8 cellular contexts compared by ENCODE assay signal in the genomic region with DNA sequence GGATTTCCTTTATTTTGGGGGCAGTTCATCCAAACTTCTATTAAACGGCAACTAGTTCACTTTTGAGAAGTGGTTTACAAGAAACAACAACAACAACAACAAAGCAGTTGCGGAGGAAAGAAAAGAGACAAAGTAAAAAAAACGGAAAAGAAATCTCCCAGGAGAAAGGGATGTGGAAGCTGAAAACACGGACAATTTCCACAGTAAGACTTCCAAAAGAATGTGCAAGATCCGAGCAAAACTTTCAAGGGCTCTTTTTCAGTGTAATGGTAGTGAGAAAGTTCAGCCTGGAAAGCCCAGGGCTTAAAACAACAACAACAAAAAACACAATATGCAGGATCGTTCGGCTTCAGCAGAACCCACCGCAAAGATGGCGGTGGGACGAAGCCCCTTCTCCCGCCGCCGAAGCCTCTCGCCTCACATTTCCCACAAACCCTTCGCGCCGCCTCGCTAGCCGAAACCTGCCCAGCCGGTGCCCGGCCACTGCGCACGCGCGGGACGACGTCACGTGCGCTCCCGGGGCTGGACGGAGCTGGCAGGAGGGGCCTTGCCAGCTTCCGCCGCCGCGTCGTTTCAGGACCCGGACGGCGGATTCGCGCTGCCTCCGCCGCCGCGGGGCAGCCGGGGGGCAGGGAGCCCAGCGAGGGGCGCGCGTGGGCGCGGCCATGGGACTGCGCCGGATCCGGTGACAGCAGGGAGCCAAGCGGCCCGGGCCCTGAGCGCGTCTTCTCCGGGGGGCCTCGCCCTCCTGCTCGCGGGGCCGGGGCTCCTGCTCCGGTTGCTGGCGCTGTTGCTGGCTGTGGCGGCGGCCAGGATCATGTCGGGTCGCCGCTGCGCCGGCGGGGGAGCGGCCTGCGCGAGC. TPM values are rescaled to one million over a fixed set of nuclear protein-coding genes. Genes with fewer than 3 reads are reported as not detected.
A peak's percentile ranks its signal among the peaks of the same experiment; 100 is the strongest.
DNase-seq lines count a peak whose midpoint lies in the region; ATAC-seq and TF ChIP-seq lines count a peak whose summit lies in the region.

A gene (plus strand): TSS at position 553 of the 862 bp plus-strand sequence. CDS start 265 bp downstream, at position 818.

- H3K9me3 Mint-ChIP-seq in activated CD4-positive, alpha-beta T cell treated with anti-CD3 and anti-CD28 coated beads, Interleukin-2, amount 10 ng/mL, durations not matched to agents 7 days and 5 days = no peaks in the 10 kb centered on the region

- H3K9me3 ChIP-seq in BLaER1 treated with 17β-estradiol and CSF1 and Interleukin-3, amounts not matched to agents 10 nM and 100 nM (replicated peaks in 1 of 11) = no peaks in the 10 kb centered on the region; a peak in 1 of 22 replicates

- CTCF ChIA-PET in activated CD4-positive, alpha-beta T cell treated with anti-CD3 and anti-CD28 coated beads, Interleukin-2, amount 10 ng/mL, durations not matched to agents 7 days and 5 days (lab: Charles Lee) = interaction anchor here (1.1 to 1.5 kb wide), 4 partner anchors 9 to 127 kb away, joined by 3 to 5 read pairs (median 3); no protein-coding TSS in a partner anchor

- H3K27me3 ChIP-seq in BLaER1 treated with 17β-estradiol and CSF1 and Interleukin-3, amounts not matched to agents 10 nM and 100 nM = no peaks in the 10 kb centered on the region

- POLR2A ChIA-PET in activated CD4-positive, alpha-beta T cell treated with anti-CD3 and anti-CD28 coated beads, Interleukin-2, amount 10 ng/mL, durations not matched to agents 7 days and 5 days (lab: Charles Lee) = interaction anchor here (0.6 to 0.7 kb wide), 3 partner anchors 111 to 411 kb away, joined by 3 to 8 read pairs (median 3); a partner anchor contains a TSS

- peak within 1 kb of the TSS; percentile 98 for H3K4me3 Mint-ChIP-seq in activated CD4-positive, alpha-beta T cell treated with anti-CD3 and anti-CD28 coated beads, Interleukin-2, amount 10 ng/mL, durations not matched to agents 7 days and 5 days

- DNase-seq in NCI-H69 (lab: John Stamatoyannopoulos, UW) (peak; percentile 94), coronary artery (ENCODE audit: low spot score) (peak; percentile 96), left colon (peak; percentile 91 to 95)
- DNase-seq in activated CD4-positive, alpha-beta T cell treated with anti-CD3 and anti-CD28 coated beads, Interleukin-2, amount 10 ng/mL, durations not matched to agents 7 days and 5 days = peak; percentile 93
- peak; percentile 86 to 89 for DNase-seq in stimulated activated CD4-positive, alpha-beta T cell treated with anti-CD3 and anti-CD28 coated beads, Interleukin-1b, Interleukin-23, amount 100 ng/mL, for 4 hours (ENCODE audit: low read depth in 2 of 2)

- intact Hi-C loops in left colon (cut with DNase I, micrococcal nuclease) = no loop called here

- H3K4me1 ChIP-seq in BLaER1 treated with 17β-estradiol and CSF1 and Interleukin-3, amounts not matched to agents 10 nM and 100 nM = peaks cover 37 to 49% (median 38%) of the 10 kb centered on the region in 10 experiments

- H3K9ac ChIP-seq in BLaER1 treated with 17β-estradiol and CSF1 and Interleukin-3, amounts not matched to agents 10 nM and 100 nM = peak within 1 kb of the TSS; percentile 88 to 98 (median 94)

- no peaks in the 10 kb centered on the region for H3K27me3 Mint-ChIP-seq in activated CD4-positive, alpha-beta T cell treated with anti-CD3 and anti-CD28 coated beads, Interleukin-2, amount 10 ng/mL, durations not matched to agents 7 days and 5 days

- H3K27ac ChIP-seq in BLaER1 treated with 17β-estradiol and CSF1 and Interleukin-3, amounts not matched to agents 10 nM and 100 nM = peak within 1 kb of the TSS; percentile 85 to 95 (median 94)
- peak within 1 kb of the TSS; percentile 99 for H3K27ac ChIP-seq in coronary artery

- H3K4me3 ChIP-seq in BLaER1 treated with 17β-estradiol and CSF1 and Interleukin-3, amounts not matched to agents 10 nM and 100 nM = peak within 1 kb of the TSS; percentile 80 to 98 (median 87)
- H3K4me3 ChIP-seq in coronary artery = peak within 1 kb of the TSS; percentile 99

- peak within 1 kb of the TSS; percentile 82 to 94 (median 92) for H3K4me2 ChIP-seq in BLaER1 treated with 17β-estradiol and CSF1 and Interleukin-3, amounts not matched to agents 10 nM and 100 nM

- peak within 1 kb of the TSS; percentile 99 for H3K27ac Mint-ChIP-seq in activated CD4-positive, alpha-beta T cell treated with anti-CD3 and anti-CD28 coated beads, Interleukin-2, amount 10 ng/mL, durations not matched to agents 7 days and 5 days

- peaks cover 54% of the 10 kb centered on the region for H3K4me1 Mint-ChIP-seq in activated CD4-positive, alpha-beta T cell treated with anti-CD3 and anti-CD28 coated beads, Interleukin-2, amount 10 ng/mL, durations not matched to agents 7 days and 5 days

- peaks cover 36% of the 10 kb centered on the region for H3K36me3 Mint-ChIP-seq in activated CD4-positive, alpha-beta T cell treated with anti-CD3 and anti-CD28 coated beads, Interleukin-2, amount 10 ng/mL, durations not matched to agents 7 days and 5 days (ENCODE audit: low read depth)

- peaks cover 36 to 45% (median 38%) of the 10 kb centered on the region in 11 experiments for H4K20me1 ChIP-seq in BLaER1 treated with 17β-estradiol and CSF1 and Interleukin-3, amounts not matched to agents 10 nM and 100 nM

- no peak for TF ChIP-seq CTCF in coronary artery (IDR thresholded peaks at IDR 0.05)

- peak; percentile 90 for ATAC-seq in GM19324 (IDR thresholded peaks at IDR 0.05; ENCODE audit: low FRiP score, unreplicated experiment)
- ATAC-seq in HG03460 (IDR thresholded peaks at IDR 0.05; ENCODE audit: unreplicated experiment) = peak; percentile 78
- ATAC-seq in left colon = peak; percentile 90

- peaks cover 19 to 32% (median 25%) of the 10 kb centered on the region in 11 experiments for H3K36me3 ChIP-seq in BLaER1 treated with 17β-estradiol and CSF1 and Interleukin-3, amounts not matched to agents 10 nM and 100 nM

RNA-seq across cellular contexts. Expression of the gene that starts here (rescaled TPM):
- total RNA-seq in activated CD4-positive, alpha-beta T cell treated with anti-CD3 and anti-CD28 coated beads, Interleukin-2, amount 10 ng/mL, durations not matched to agents 7 days and 5 days = 10 to 100 TPM; 33.8 to 36.3 TPM
- total RNA-seq in left colon = 10 to 100 TPM; 23.5 to 27.5 TPM

Comparison
In these comparisons a context has a peak if more than half of its experiments do, and no peak if none do; other contexts are left out.
1. Peak in every context shown above with its lines: DNase-seq, ATAC-seq, H3K4me3 ChIP-seq and H3K27ac ChIP-seq.